In genomic region chr5:157006262-157006661, GRCh38 we compare ENCODE assay signal across 9 cellular contexts. TPM values are rescaled to one million over a fixed set of nuclear protein-coding genes. Genes with fewer than 3 reads are reported as not detected.
"Had no signal": no experiment of that assay in that cellular context is flagged by ENCODE, and none has a peak within 500 bp of the region (broad histone marks: within the 10 kb centered on the region; RNA-seq: fewer than 3 reads in every experiment).

No MANE protein-coding gene starts in this region.

- H3K9ac ChIP-seq: KMS-11 had no signal

- H3K27ac Mint-ChIP-seq: IgD-negative memory B cell had no signal

- H3K4me1 Mint-ChIP-seq: IgD-negative memory B cell had no signal

- H3K4me3 Mint-ChIP-seq: IgD-negative memory B cell had no signal

- H3K4me3 ChIP-seq: K562 had no signal

- H3K27ac ChIP-seq: HL-60, KMS-11 had no signal

- FAIRE-seq: HTR-8/SVneo, K562 had no signal

- ATAC-seq: K562 had no signal

- DNase-seq: IMR-90, KBM-7, KG1 had no signal

- H3K4me2 ChIP-seq: KMS-11 had no signal

- H3K36me3 Mint-ChIP-seq: IgD-negative memory B cell had no signal

RNA-seq across cellular contexts. Expression of gene TIMD4, which starts 43.2 kb away (rescaled TPM):
- total RNA-seq: HT1080, IMR-90, K562 had no signal
- polyA plus RNA-seq: IgD-negative memory B cell, IMR-90, K562 had no signal

RNA-seq across cellular contexts. Expression of gene HAVCR1, which starts 52.7 kb away (rescaled TPM):
- total RNA-seq: HT1080, IMR-90, K562 had no signal
- polyA plus RNA-seq: IgD-negative memory B cell, IMR-90 had no signal
